Comparison of ENCODE assay signal across 13 cellular contexts in genomic region chr15:83053151-83053550, GRCh38. TPM values are rescaled to one million over a fixed set of nuclear protein-coding genes. Genes with fewer than 3 reads are reported as not detected.
DNase-seq lines count a peak whose midpoint lies in the region; ATAC-seq, FAIRE-seq and TF ChIP-seq lines count a peak whose summit lies in the region.
"Had no signal": no experiment of that assay in that cellular context is flagged by ENCODE, and none has a peak within 500 bp of the region (broad histone marks: within the 10 kb centered on the region; RNA-seq: fewer than 3 reads in every experiment).

No MANE protein-coding gene starts in this region.

- H3K27me3 Mint-ChIP-seq in activated CD8-positive, alpha-beta T cell treated with anti-CD3 and anti-CD28 coated beads for 36 hours = no peaks in the 10 kb centered on the region
- H3K27me3 Mint-ChIP-seq in activated CD8-positive, alpha-beta T cell treated with anti-CD3 and anti-CD28 coated beads, Interleukin-2, amount 10 ng/mL, durations not matched to agents 7 days and 5 days (ENCODE audit: low read depth) = no peaks in the 10 kb centered on the region

- TF ChIP-seq CTCF in activated CD8-positive, alpha-beta T cell treated with anti-CD3 and anti-CD28 coated beads for 36 hours (IDR thresholded peaks at IDR 0.05) = no peak
- TF ChIP-seq CTCF in ascending aorta (IDR thresholded peaks at IDR 0.05) = no peak

- CTCF ChIA-PET in activated CD8-positive, alpha-beta T cell treated with anti-CD3 and anti-CD28 coated beads for 36 hours (lab: Charles Lee) = no interaction called here
- CTCF ChIA-PET in activated CD8-positive, alpha-beta T cell treated with anti-CD3 and anti-CD28 coated beads, Interleukin-2, amount 10 ng/mL, durations not matched to agents 7 days and 5 days (lab: Charles Lee) = interaction anchor here (1.2 kb wide), 1 partner anchor 11 kb away, joined by 3 read pairs; no protein-coding TSS in a partner anchor

- peaks cover 10 to 29% of the 10 kb centered on the region in 2 donors for H3K36me3 ChIP-seq in ascending aorta

- no peak for DNase-seq in activated CD8-positive, alpha-beta T cell treated with anti-CD3 and anti-CD28 coated beads for 36 hours
- no peak for DNase-seq in activated CD8-positive, alpha-beta T cell treated with anti-CD3 and anti-CD28 coated beads, Interleukin-2, amount 10 ng/mL, durations not matched to agents 7 days and 5 days
- no peak for DNase-seq in ascending aorta (ENCODE audit: low spot score in 2 of 2)
- DNase-seq in iris pigment epithelial cell (ENCODE audit: low read depth) = peak; percentile 82
- DNase-seq in urothelium cell line (ENCODE audit: low spot score) = peak; percentile 29
- DNase-seq in NCI-H2081 treated with DMSO at 0.1 percent for 48 hours (lab: John Stamatoyannopoulos, UW) = no peak
- no peak for DNase-seq in activated T-cell treated with anti-CD3 and anti-CD28 coated beads for 4 hours
- DNase-seq: NCI-H345 had no signal

- no peak for FAIRE-seq in urothelium cell line (lab: Jason Lieb, UNC)
- FAIRE-seq: A204.1 had no signal

- H3K27me3 ChIP-seq in ascending aorta = no peaks in the 10 kb centered on the region
- H3K27me3 ChIP-seq: cardiac muscle cell, tibial nerve had no signal

- H3K9me3 ChIP-seq in ascending aorta = no peaks in the 10 kb centered on the region
- H3K9me3 ChIP-seq: tibial nerve had no signal

- no peak overlapping the region for H3K4me3 Mint-ChIP-seq in activated CD8-positive, alpha-beta T cell treated with anti-CD3 and anti-CD28 coated beads for 36 hours
- H3K4me3 Mint-ChIP-seq in activated CD8-positive, alpha-beta T cell treated with anti-CD3 and anti-CD28 coated beads, Interleukin-2, amount 10 ng/mL, durations not matched to agents 7 days and 5 days = no peak overlapping the region
- H3K4me3 Mint-ChIP-seq: neural crest cell had no signal

- H3K36me3 Mint-ChIP-seq in activated CD8-positive, alpha-beta T cell treated with anti-CD3 and anti-CD28 coated beads for 36 hours (ENCODE audit: low read depth) = peaks cover 36% of the 10 kb centered on the region
- peaks cover 52% of the 10 kb centered on the region for H3K36me3 Mint-ChIP-seq in activated CD8-positive, alpha-beta T cell treated with anti-CD3 and anti-CD28 coated beads, Interleukin-2, amount 10 ng/mL, durations not matched to agents 7 days and 5 days (ENCODE audit: low read depth)

- H3K4me3 ChIP-seq in ascending aorta = no peak overlapping the region
- H3K4me3 ChIP-seq: cardiac muscle cell, tibial nerve had no signal

- H3K4me1 Mint-ChIP-seq in activated CD8-positive, alpha-beta T cell treated with anti-CD3 and anti-CD28 coated beads for 36 hours (ENCODE audit: low read depth) = peaks cover 28% of the 10 kb centered on the region
- peaks cover 12% of the 10 kb centered on the region for H3K4me1 Mint-ChIP-seq in activated CD8-positive, alpha-beta T cell treated with anti-CD3 and anti-CD28 coated beads, Interleukin-2, amount 10 ng/mL, durations not matched to agents 7 days and 5 days (ENCODE audit: low read depth)
- H3K4me1 Mint-ChIP-seq: neural crest cell had no signal

- ATAC-seq in activated CD8-positive, alpha-beta T cell treated with anti-CD3 and anti-CD28 coated beads for 36 hours = peak; percentile 39
- no peak for ATAC-seq in activated CD8-positive, alpha-beta T cell treated with anti-CD3 and anti-CD28 coated beads, Interleukin-2, amount 10 ng/mL, durations not matched to agents 7 days and 5 days
- no peak for ATAC-seq in HG02970 (IDR thresholded peaks at IDR 0.05; ENCODE audit: low FRiP score, unreplicated experiment)

- POLR2A ChIA-PET in activated CD8-positive, alpha-beta T cell treated with anti-CD3 and anti-CD28 coated beads for 36 hours (lab: Charles Lee) = interaction anchor here (0.6 to 1.9 kb wide), 2 partner anchors 12 to 147 kb away, joined by 3 to 7 read pairs; no protein-coding TSS in a partner anchor
- POLR2A ChIA-PET in activated CD8-positive, alpha-beta T cell treated with anti-CD3 and anti-CD28 coated beads, Interleukin-2, amount 10 ng/mL, durations not matched to agents 7 days and 5 days (lab: Charles Lee) = no interaction called here

- H3K9me3 Mint-ChIP-seq in activated CD8-positive, alpha-beta T cell treated with anti-CD3 and anti-CD28 coated beads for 36 hours = no peaks in the 10 kb centered on the region
- no peaks in the 10 kb centered on the region for H3K9me3 Mint-ChIP-seq in activated CD8-positive, alpha-beta T cell treated with anti-CD3 and anti-CD28 coated beads, Interleukin-2, amount 10 ng/mL, durations not matched to agents 7 days and 5 days (ENCODE audit: insufficient read depth)
- H3K9me3 Mint-ChIP-seq: neural crest cell had no signal

- no peak overlapping the region for H3K27ac Mint-ChIP-seq in activated CD8-positive, alpha-beta T cell treated with anti-CD3 and anti-CD28 coated beads for 36 hours
- no peak overlapping the region for H3K27ac Mint-ChIP-seq in activated CD8-positive, alpha-beta T cell treated with anti-CD3 and anti-CD28 coated beads, Interleukin-2, amount 10 ng/mL, durations not matched to agents 7 days and 5 days

- peaks cover 0 to 12% of the 10 kb centered on the region in 2 donors for H3K4me1 ChIP-seq in ascending aorta

- intact Hi-C loops in activated CD8-positive, alpha-beta T cell treated with anti-CD3 and anti-CD28 coated beads for 36 hours (cut with micrococcal nuclease) = no loop called here
- intact Hi-C loops in ascending aorta (cut with DNase I) = loop anchor here (5.0 kb wide), 1 partner anchor 41 kb away; the partner anchor contains the start of gene C15orf40

- H3K27ac ChIP-seq in ascending aorta = peak overlapping the region; percentile 21 to 78
- H3K27ac ChIP-seq: cardiac muscle cell, tibial nerve had no signal

RNA-seq across cellular contexts. Expression of gene BTBD1, which starts 13.9 kb away (rescaled TPM):
- total RNA-seq in activated CD8-positive, alpha-beta T cell treated with anti-CD3 and anti-CD28 coated beads for 36 hours = 10 to 100 TPM; 63.3 to 63.8 TPM
- total RNA-seq in activated CD8-positive, alpha-beta T cell treated with anti-CD3 and anti-CD28 coated beads, Interleukin-2, amount 10 ng/mL, durations not matched to agents 7 days and 5 days = 10 to 100 TPM; 67.4 to 70.9 TPM
- 63.9 TPM for total RNA-seq in ascending aorta

RNA-seq across cellular contexts. Expression of gene C15orf40, which starts 41.7 kb away (rescaled TPM):
- total RNA-seq in activated CD8-positive, alpha-beta T cell treated with anti-CD3 and anti-CD28 coated beads for 36 hours = 10 to 100 TPM; 25.6 to 30.2 TPM
- total RNA-seq in activated CD8-positive, alpha-beta T cell treated with anti-CD3 and anti-CD28 coated beads, Interleukin-2, amount 10 ng/mL, durations not matched to agents 7 days and 5 days = 10 to 100 TPM; 25.2 to 31.0 TPM
- total RNA-seq in ascending aorta = 1.3 TPM

RNA-seq across cellular contexts. Expression of gene TM6SF1, which starts 54.3 kb away (rescaled TPM):
- total RNA-seq in activated CD8-positive, alpha-beta T cell treated with anti-CD3 and anti-CD28 coated beads for 36 hours = 1 to 10 TPM; 5.6 TPM
- 10 to 100 TPM; 18.2 to 22.1 TPM for total RNA-seq in activated CD8-positive, alpha-beta T cell treated with anti-CD3 and anti-CD28 coated beads, Interleukin-2, amount 10 ng/mL, durations not matched to agents 7 days and 5 days
- 6.3 TPM for total RNA-seq in ascending aorta

Comparison
In these comparisons a context has a peak if more than half of its experiments do, and no peak if none do; other contexts are left out.
1. DNase-seq: peak in iris pigment epithelial cell (single experiment) and urothelium cell line (single experiment); none in activated CD8-positive, alpha-beta T cell treated with anti-CD3 and anti-CD28 coated beads for 36 hours (single experiment), activated CD8-positive, alpha-beta T cell treated with anti-CD3 and anti-CD28 coated beads, Interleukin-2, amount 10 ng/mL, durations not matched to agents 7 days and 5 days (single experiment), ascending aorta (0 of 2), NCI-H2081 treated with DMSO at 0.1 percent for 48 hours (single experiment) and activated T-cell treated with anti-CD3 and anti-CD28 coated beads for 4 hours (single experiment).
2. RNA of gene C15orf40, which starts 41.7 kb away (total RNA-seq): 25.2 to 31.0 TPM in activated CD8-positive, alpha-beta T cell treated with anti-CD3 and anti-CD28 coated beads, Interleukin-2, amount 10 ng/mL, durations not matched to agents 7 days and 5 days and 25.6 to 30.2 TPM in activated CD8-positive, alpha-beta T cell treated with anti-CD3 and anti-CD28 coated beads for 36 hours; 1.3 TPM in ascending aorta (single experiment); every median in the first group is over 10 times any median in the second.